17 cellular contexts compared by ENCODE assay signal in the genomic region with DNA sequence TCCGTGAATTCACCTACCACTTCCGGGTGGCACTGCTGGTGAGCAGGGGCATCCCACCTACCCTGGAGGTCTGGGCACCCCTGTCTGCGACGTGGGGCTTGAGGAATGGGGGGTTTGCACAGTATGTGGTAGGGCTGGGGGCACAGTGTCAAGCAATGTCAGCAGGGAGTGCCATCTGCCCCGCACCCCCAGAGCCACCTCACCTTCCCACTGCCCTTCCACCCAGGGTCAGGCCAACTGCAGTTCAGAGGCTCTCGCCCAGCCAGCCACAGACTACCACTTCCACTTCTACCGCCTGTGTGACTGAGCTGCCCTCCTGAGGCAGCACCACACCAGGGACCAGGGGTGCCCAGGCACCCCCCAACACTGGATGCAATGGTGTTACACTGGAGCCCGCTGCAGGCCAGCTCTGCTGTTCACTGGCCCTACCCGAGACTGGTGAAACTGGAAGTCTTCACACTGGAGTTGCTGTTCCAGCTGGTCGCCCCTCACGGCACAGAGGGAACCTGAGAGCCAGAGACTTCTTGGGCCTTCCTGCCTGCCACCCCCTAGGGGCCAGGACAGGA. TPM values are rescaled to one million over a fixed set of nuclear protein-coding genes. Genes with fewer than 3 reads are reported as not detected.
A peak's percentile ranks its signal among the peaks of the same experiment; 100 is the strongest.
DNase-seq lines count a peak whose midpoint lies in the region; ATAC-seq, FAIRE-seq and TF ChIP-seq lines count a peak whose summit lies in the region.
"Had no signal": no experiment of that assay in that cellular context is flagged by ENCODE, and none has a peak within 500 bp of the region (broad histone marks: within the 10 kb centered on the region; RNA-seq: fewer than 3 reads in every experiment).

No MANE protein-coding gene starts in this region.

- in situ Hi-C loops in HepG2 (cut with HindIII; ENCODE audit: extremely low pct_ligation_motif_present, low pct_unique_long_range_greater_than_20kb), result no loop called here

- no peaks in the 10 kb centered on the region for H3K79me2 ChIP-seq in HepG2 (ENCODE audit: insufficient read depth, low read length)

- intact Hi-C loops in HepG2 (cut with micrococcal nuclease; ENCODE audit: unreplicated experiment) (no loop called here), right lobe of liver (cut with DNase I) (no loop called here), thyroid gland (cut with DNase I) (no loop called here)

- no peak for DNase-seq in HepG2 (ENCODE audit: low spot score)
- no peak for DNase-seq in right lobe of liver
- DNase-seq in kidney epithelial cell (ENCODE audit: low read depth), result no peak
- peak; percentile 69 to 74 for DNase-seq in thyroid gland
- DNase-seq: 8988T, activated gamma-delta T cell treated with Interleukin-2 at 50 U/mL for 16 hours, DMS53, KG1, left ventricle myocardium superior, NCI-H1092, NCI-H2081 treated with DMSO at 0.1 percent for 48 hours, NCI-H526, T-helper 9 cell had no signal

- no peak for TF ChIP-seq RAD21 in HepG2 (CRISPR knock-in tag; IDR thresholded peaks at IDR 0.05)

- FAIRE-seq in HepG2 (lab: Jason Lieb, UNC), result no peak
- FAIRE-seq: urothelium cell line had no signal

- no peaks in the 10 kb centered on the region for H4K20me1 ChIP-seq in HepG2 (ENCODE audit: insufficient read depth, low read length)

- CTCF ChIA-PET in HepG2 (lab: Yijun Ruan, JAX; ENCODE audit: low intra/inter-chr PET ratio, low total read pairs), result no interaction called here

- no peak overlapping the region for H3K4me3 ChIP-seq in HepG2 (replicated peaks in 1 of 3; ENCODE audit: insufficient read depth in 1 of 3, low read depth in 2 of 3, low read length in 3 of 3)
- H3K4me3 ChIP-seq in right lobe of liver, result no peak overlapping the region
- no peak overlapping the region for H3K4me3 ChIP-seq in kidney epithelial cell (ENCODE audit: low read depth, low read length)
- H3K4me3 ChIP-seq in thyroid gland (replicated peaks in 1 of 3), result no peak overlapping the region

- no peak for TF ChIP-seq CTCF in HepG2 (CRISPR knock-in tag; IDR thresholded peaks at IDR 0.05)
- no peak for TF ChIP-seq CTCF in right lobe of liver (IDR thresholded peaks at IDR 0.05)
- peak; percentile 16 for TF ChIP-seq CTCF in kidney epithelial cell (IDR thresholded peaks at IDR 0.05; ENCODE audit: insufficient read depth, low read length, poor library complexity, severe bottlenecking)
- TF ChIP-seq CTCF in thyroid gland (IDR thresholded peaks at IDR 0.05), result peak in 2 of 6 experiments; percentile 16 to 21

- ATAC-seq in HepG2 (no peak), right lobe of liver (no peak), HG03378 (IDR thresholded peaks at IDR 0.05; ENCODE audit: unreplicated experiment) (no peak), GM21447 (IDR thresholded peaks at IDR 0.05; ENCODE audit: unreplicated experiment) (no peak)
- ATAC-seq: left ventricle myocardium superior had no signal

- no peak overlapping the region for H3K9ac ChIP-seq in HepG2 (ENCODE audit: insufficient read depth, low read depth, low read length)

- TF ChIP-seq POLR2A in HepG2 (IDR thresholded peaks at IDR 0.05; ENCODE audit: insufficient read depth in 1 of 2, low read depth in 2 of 2, low read length in 2 of 2) (no peak), right lobe of liver (IDR thresholded peaks at IDR 0.05) (no peak), thyroid gland (IDR thresholded peaks at IDR 0.05) (no peak)

- H2AFZ ChIP-seq in HepG2 (ENCODE audit: low read length), result no peak overlapping the region

- H3K36me3 ChIP-seq in HepG2 (replicated peaks in 1 of 2; ENCODE audit: control insufficient read depth in 1 of 2, insufficient read depth in 2 of 2, low read length in 2 of 2) (peaks cover 29 to 79% of the 10 kb centered on the region in 2 experiments), right lobe of liver (peaks cover 0 to 43% (median 15%) of the 10 kb centered on the region in 4 donors), kidney epithelial cell (ENCODE audit: control insufficient read depth, insufficient read depth, low read length) (peaks cover 9% of the 10 kb centered on the region), thyroid gland (peaks cover 37 to 41% of the 10 kb centered on the region in 2 donors)

- no peak overlapping the region for H3K27ac ChIP-seq in HepG2 (ENCODE audit: extremely low read length, insufficient read depth, low read length)
- no peak overlapping the region for H3K27ac ChIP-seq in right lobe of liver
- H3K27ac ChIP-seq in thyroid gland, result peak overlapping the region in 1 of 3 donors; percentile 41

- no TSS peak for BruUV-seq in HepG2 (replicated peaks; lab: Mats Ljungman, UMichigan)

- H3K27me3 ChIP-seq in HepG2 (ENCODE audit: control insufficient read depth in 1 of 2, insufficient read depth in 2 of 2, low read length in 2 of 2) (no peaks in the 10 kb centered on the region), right lobe of liver (no peaks in the 10 kb centered on the region), kidney epithelial cell (ENCODE audit: control insufficient read depth, insufficient read depth, low read length) (no peaks in the 10 kb centered on the region), thyroid gland (no peaks in the 10 kb centered on the region)

- H3K9me3 ChIP-seq in HepG2 (ENCODE audit: low read length) (no peaks in the 10 kb centered on the region), right lobe of liver (no peaks in the 10 kb centered on the region), thyroid gland (no peaks in the 10 kb centered on the region)

- WGBS in HepG2 (ENCODE audit: low lambda C conversion rate), result 97% methylated on average over 9 of the region's 11 CpGs
- 86% methylated on average over 8 of the region's 11 CpGs for WGBS in right lobe of liver (ENCODE audit: insufficient coverage, low coverage, low lambda C conversion rate, missing lambda C conversion rate)
- 70 to 87% methylated on average over 7 of the region's 11 CpGs for WGBS in thyroid gland, 2 donors

- POLR2A ChIA-PET in HepG2 (lab: Yijun Ruan, JAX), result interaction anchor here (1.1 kb wide), 1 partner anchor 29 kb away, joined by 3 read pairs; no protein-coding TSS in a partner anchor

- H3K4me1 ChIP-seq in HepG2 (ENCODE audit: insufficient read depth, low read length), result peaks cover 9% of the 10 kb centered on the region
- H3K4me1 ChIP-seq in right lobe of liver, result no peaks in the 10 kb centered on the region
- peaks cover 0 to under 1% of the 10 kb centered on the region in 2 donors for H3K4me1 ChIP-seq in thyroid gland

- no peak overlapping the region for H3K4me2 ChIP-seq in HepG2 (ENCODE audit: low read depth, low read length)

- TF ChIP-seq EP300 in HepG2 (IDR thresholded peaks at IDR 0.05; ENCODE audit: low read depth in 2 of 2, low read length in 2 of 2) (no peak), HepG2 (CRISPR knock-in tag; IDR thresholded peaks at IDR 0.05; ENCODE audit: borderline replicate concordance) (no peak)

RNA-seq across cellular contexts. Expression of gene TMEM258, which starts 6.5 kb away (rescaled TPM):
- total RNA-seq in HepG2 (2016; rRNA removed; fragmentation: Illumina TruSeq; extraction: Trizol) (164 and 175 TPM in 2 replicates), right lobe of liver (10 to 100 TPM; 31.6 to 74.5 (median 55.3) TPM), kidney epithelial cell (75.8 and 135 TPM in 2 replicates), thyroid gland (10 to 100 TPM; 28.0 to 57.9 (median 48.1) TPM)
- total RNA-seq in HepG2 (2016; cell fraction: cytosol; rRNA removed; fragmentation: Illumina TruSeq; extraction: Trizol; ENCODE audit: low read depth), result 124 and 186 TPM in 2 replicates
- 157 and 180 TPM in 2 replicates for total RNA-seq in HepG2 (2016; cell fraction: insoluble cytoplasmic fraction; rRNA removed; fragmentation: Illumina TruSeq; extraction: Trizol)
- total RNA-seq in HepG2 (2016; cell fraction: membrane; rRNA removed; fragmentation: Illumina TruSeq; extraction: Trizol), result 166 and 206 TPM in 2 replicates
- total RNA-seq in HepG2 (2016; cell fraction: nucleus; rRNA removed; fragmentation: Illumina TruSeq; extraction: Trizol), result 83.5 and 96.3 TPM in 2 replicates
- polyA plus RNA-seq in HepG2 (2011; rRNA removed), result 363 and 424 TPM in 2 replicates
- polyA plus RNA-seq in HepG2 (2011; cell fraction: cytosol; rRNA removed), result 333 and 381 TPM in 2 replicates
- 70.6 and 77.2 TPM in 2 replicates for polyA plus RNA-seq in HepG2 (2011; cell fraction: nucleus; rRNA removed)
- 225 and 301 TPM in 2 replicates for polyA plus RNA-seq in HepG2 (2012)
- 181 and 226 TPM in 2 replicates for polyA plus RNA-seq in HepG2 (2016; cell fraction: cytosol; fragmentation: Illumina TruSeq; extraction: Trizol; ENCODE audit: low read depth)
- 187 and 188 TPM in 2 replicates for polyA plus RNA-seq in HepG2 (2016; cell fraction: insoluble cytoplasmic fraction; fragmentation: Illumina TruSeq; extraction: Trizol; ENCODE audit: low read depth)
- 185 and 215 TPM in 2 replicates for polyA plus RNA-seq in HepG2 (2016; cell fraction: membrane; fragmentation: Illumina TruSeq; extraction: Trizol; ENCODE audit: low read depth)
- polyA plus RNA-seq in HepG2 (2016; cell fraction: nucleus; fragmentation: Illumina TruSeq; extraction: Trizol; ENCODE audit: insufficient read depth, low read depth), result 173 and 175 TPM in 2 replicates
- polyA minus RNA-seq in HepG2 (2011; rRNA and poly(A)+ RNA removed; ENCODE audit: low replicate concordance), result 153 and 413 TPM in 2 replicates
- 79.2 and 82.2 TPM in 2 replicates for polyA minus RNA-seq in HepG2 (2011; cell fraction: cytosol; rRNA and poly(A)+ RNA removed)
- 54.3 and 55.7 TPM in 2 replicates for polyA minus RNA-seq in HepG2 (2011; cell fraction: nucleus; rRNA and poly(A)+ RNA removed)

RNA-seq across cellular contexts. Expression of gene FEN1, which starts 6.8 kb away (rescaled TPM):
- total RNA-seq in HepG2 (2016; rRNA removed; fragmentation: Illumina TruSeq; extraction: Trizol) (102 and 116 TPM in 2 replicates), right lobe of liver (10 to 100 TPM in 2 of 6 experiments, 1 to 10 TPM in 4; 4.0 to 13.3 (median 5.4) TPM), kidney epithelial cell (31.3 and 32.9 TPM in 2 replicates), thyroid gland (1 to 10 TPM; 4.1 to 6.3 (median 5.2) TPM)
- total RNA-seq in HepG2 (2016; cell fraction: cytosol; rRNA removed; fragmentation: Illumina TruSeq; extraction: Trizol; ENCODE audit: low read depth), result 9.9 and 12.9 TPM in 2 replicates
- 103 and 117 TPM in 2 replicates for total RNA-seq in HepG2 (2016; cell fraction: insoluble cytoplasmic fraction; rRNA removed; fragmentation: Illumina TruSeq; extraction: Trizol)
- total RNA-seq in HepG2 (2016; cell fraction: membrane; rRNA removed; fragmentation: Illumina TruSeq; extraction: Trizol), result 25.3 and 31.0 TPM in 2 replicates
- 47.5 and 54.1 TPM in 2 replicates for total RNA-seq in HepG2 (2016; cell fraction: nucleus; rRNA removed; fragmentation: Illumina TruSeq; extraction: Trizol)
- polyA plus RNA-seq in HepG2 (2011; rRNA removed), result 10.9 and 12.4 TPM in 2 replicates
- 11.9 and 14.6 TPM in 2 replicates for polyA plus RNA-seq in HepG2 (2011; cell fraction: cytosol; rRNA removed)
- 4.0 and 5.3 TPM in 2 replicates for polyA plus RNA-seq in HepG2 (2011; cell fraction: nucleus; rRNA removed)
- polyA plus RNA-seq in HepG2 (2012), result 11.2 and 20.0 TPM in 2 replicates
- polyA plus RNA-seq in HepG2 (2016; cell fraction: cytosol; fragmentation: Illumina TruSeq; extraction: Trizol; ENCODE audit: low read depth), result 5.2 and 7.1 TPM in 2 replicates
- polyA plus RNA-seq in HepG2 (2016; cell fraction: insoluble cytoplasmic fraction; fragmentation: Illumina TruSeq; extraction: Trizol; ENCODE audit: low read depth), result 94.2 and 98.7 TPM in 2 replicates
- 12.2 and 15.7 TPM in 2 replicates for polyA plus RNA-seq in HepG2 (2016; cell fraction: membrane; fragmentation: Illumina TruSeq; extraction: Trizol; ENCODE audit: low read depth)
- polyA plus RNA-seq in HepG2 (2016; cell fraction: nucleus; fragmentation: Illumina TruSeq; extraction: Trizol; ENCODE audit: insufficient read depth, low read depth), result 60.2 and 63.1 TPM in 2 replicates
- 25.3 and 218 TPM in 2 replicates for polyA minus RNA-seq in HepG2 (2011; rRNA and poly(A)+ RNA removed; ENCODE audit: low replicate concordance)
- polyA minus RNA-seq in HepG2 (2011; cell fraction: cytosol; rRNA and poly(A)+ RNA removed), result 7.6 and 10.2 TPM in 2 replicates
- 10.8 and 11.8 TPM in 2 replicates for polyA minus RNA-seq in HepG2 (2011; cell fraction: nucleus; rRNA and poly(A)+ RNA removed)

RNA-seq across cellular contexts. Expression of gene FADS1, which starts 30.9 kb away (rescaled TPM):
- total RNA-seq in HepG2 (2016; rRNA removed; fragmentation: Illumina TruSeq; extraction: Trizol), result 65.8 and 108 TPM in 2 replicates
- total RNA-seq in HepG2 (2016; cell fraction: cytosol; rRNA removed; fragmentation: Illumina TruSeq; extraction: Trizol; ENCODE audit: low read depth), result 28.4 and 32.7 TPM in 2 replicates
- total RNA-seq in HepG2 (2016; cell fraction: insoluble cytoplasmic fraction; rRNA removed; fragmentation: Illumina TruSeq; extraction: Trizol), result 63.3 and 108 TPM in 2 replicates
- total RNA-seq in HepG2 (2016; cell fraction: membrane; rRNA removed; fragmentation: Illumina TruSeq; extraction: Trizol), result 64.5 and 65.2 TPM in 2 replicates
- total RNA-seq in HepG2 (2016; cell fraction: nucleus; rRNA removed; fragmentation: Illumina TruSeq; extraction: Trizol), result 91.8 and 110 TPM in 2 replicates
- 91.8 and 98.4 TPM in 2 replicates for polyA plus RNA-seq in HepG2 (2011; rRNA removed)
- 80.8 and 110 TPM in 2 replicates for polyA plus RNA-seq in HepG2 (2011; cell fraction: cytosol; rRNA removed)
- 56.1 and 66.5 TPM in 2 replicates for polyA plus RNA-seq in HepG2 (2011; cell fraction: nucleus; rRNA removed)
- polyA plus RNA-seq in HepG2 (2012), result 70.6 and 81.6 TPM in 2 replicates
- 18.4 and 22.5 TPM in 2 replicates for polyA plus RNA-seq in HepG2 (2016; cell fraction: cytosol; fragmentation: Illumina TruSeq; extraction: Trizol; ENCODE audit: low read depth)
- polyA plus RNA-seq in HepG2 (2016; cell fraction: insoluble cytoplasmic fraction; fragmentation: Illumina TruSeq; extraction: Trizol; ENCODE audit: low read depth), result 56.1 and 57.8 TPM in 2 replicates
- 34.4 and 36.5 TPM in 2 replicates for polyA plus RNA-seq in HepG2 (2016; cell fraction: membrane; fragmentation: Illumina TruSeq; extraction: Trizol; ENCODE audit: low read depth)
- polyA plus RNA-seq in HepG2 (2016; cell fraction: nucleus; fragmentation: Illumina TruSeq; extraction: Trizol; ENCODE audit: insufficient read depth, low read depth), result 134 TPM in 2 replicates
- 305 and 789 TPM in 2 replicates for polyA minus RNA-seq in HepG2 (2011; rRNA and poly(A)+ RNA removed; ENCODE audit: low replicate concordance)
- polyA minus RNA-seq in HepG2 (2011; cell fraction: cytosol; rRNA and poly(A)+ RNA removed), result 108 and 118 TPM in 2 replicates
- polyA minus RNA-seq in HepG2 (2011; cell fraction: nucleus; rRNA and poly(A)+ RNA removed), result 63.0 and 82.7 TPM in 2 replicates
- 10 to 100 TPM; 18.3 to 87.6 (median 34.8) TPM for total RNA-seq in right lobe of liver
- 94.5 and 96.3 TPM in 2 replicates for total RNA-seq in kidney epithelial cell
- total RNA-seq in thyroid gland, result 10 to 100 TPM in 3 of 4 donors, 1 to 10 TPM in 1; 6.8 to 17.3 (median 13.9) TPM
- total RNA-seq: OCI-LY7 had no signal

RNA-seq across cellular contexts. Expression of gene MYRF, which starts 33.5 kb away (rescaled TPM):
- 7.9 and 10.2 TPM in 2 replicates for total RNA-seq in HepG2 (2016; rRNA removed; fragmentation: Illumina TruSeq; extraction: Trizol)
- 6.6 and 7.4 TPM in 2 replicates for total RNA-seq in HepG2 (2016; cell fraction: cytosol; rRNA removed; fragmentation: Illumina TruSeq; extraction: Trizol; ENCODE audit: low read depth)
- total RNA-seq in HepG2 (2016; cell fraction: insoluble cytoplasmic fraction; rRNA removed; fragmentation: Illumina TruSeq; extraction: Trizol), result 6.8 and 10.3 TPM in 2 replicates
- total RNA-seq in HepG2 (2016; cell fraction: membrane; rRNA removed; fragmentation: Illumina TruSeq; extraction: Trizol), result 8.2 and 8.5 TPM in 2 replicates
- 16.7 and 20.6 TPM in 2 replicates for total RNA-seq in HepG2 (2016; cell fraction: nucleus; rRNA removed; fragmentation: Illumina TruSeq; extraction: Trizol)
- polyA plus RNA-seq in HepG2 (2011; rRNA removed), result 25.9 and 33.2 TPM in 2 replicates
- polyA plus RNA-seq in HepG2 (2011; cell fraction: cytosol; rRNA removed), result 17.4 and 19.1 TPM in 2 replicates
- 140 and 154 TPM in 2 replicates for polyA plus RNA-seq in HepG2 (2011; cell fraction: nucleus; rRNA removed)
- 27.5 and 41.4 TPM in 2 replicates for polyA plus RNA-seq in HepG2 (2012)
- 1.8 and 2.1 TPM in 2 replicates for polyA plus RNA-seq in HepG2 (2016; cell fraction: cytosol; fragmentation: Illumina TruSeq; extraction: Trizol; ENCODE audit: low read depth)
- polyA plus RNA-seq in HepG2 (2016; cell fraction: insoluble cytoplasmic fraction; fragmentation: Illumina TruSeq; extraction: Trizol; ENCODE audit: low read depth), result 12.8 and 17.2 TPM in 2 replicates
- 5.7 and 6.2 TPM in 2 replicates for polyA plus RNA-seq in HepG2 (2016; cell fraction: membrane; fragmentation: Illumina TruSeq; extraction: Trizol; ENCODE audit: low read depth)
- 69.8 and 76.1 TPM in 2 replicates for polyA plus RNA-seq in HepG2 (2016; cell fraction: nucleus; fragmentation: Illumina TruSeq; extraction: Trizol; ENCODE audit: insufficient read depth, low read depth)
- 2.9 and 52.2 TPM in 2 replicates for polyA minus RNA-seq in HepG2 (2011; rRNA and poly(A)+ RNA removed; ENCODE audit: low replicate concordance)
- polyA minus RNA-seq in HepG2 (2011; cell fraction: cytosol; rRNA and poly(A)+ RNA removed), result 27.3 and 36.7 TPM in 2 replicates
- polyA minus RNA-seq in HepG2 (2011; cell fraction: nucleus; rRNA and poly(A)+ RNA removed), result 39.0 and 39.4 TPM in 2 replicates
- total RNA-seq in right lobe of liver, result 10 to 100 TPM in 5 of 6 experiments, 1 to 10 TPM in 1; 7.6 to 16.4 (median 11.6) TPM
- total RNA-seq in kidney epithelial cell, result 13.7 and 16.6 TPM in 2 replicates
- under 1 TPM in 3 of 4 donors, not detected in 1; 0.11 to 0.83 (median 0.27) TPM for total RNA-seq in thyroid gland

RNA-seq across cellular contexts. Expression of gene FADS2, which starts 42.2 kb away (rescaled TPM):
- total RNA-seq in HepG2 (2016; rRNA removed; fragmentation: Illumina TruSeq; extraction: Trizol) (54.7 and 124 TPM in 2 replicates), right lobe of liver (100 to 1,000 TPM in 4 of 6 experiments, 1 to 10 TPM in 2; 4.2 to 166 (median 110) TPM), kidney epithelial cell (222 and 235 TPM in 2 replicates), thyroid gland (1 to 10 TPM; 2.8 to 9.3 (median 7.0) TPM)
- 17.6 and 17.8 TPM in 2 replicates for total RNA-seq in HepG2 (2016; cell fraction: cytosol; rRNA removed; fragmentation: Illumina TruSeq; extraction: Trizol; ENCODE audit: low read depth)
- total RNA-seq in HepG2 (2016; cell fraction: insoluble cytoplasmic fraction; rRNA removed; fragmentation: Illumina TruSeq; extraction: Trizol), result 51.3 and 120 TPM in 2 replicates
- total RNA-seq in HepG2 (2016; cell fraction: membrane; rRNA removed; fragmentation: Illumina TruSeq; extraction: Trizol), result 42.1 and 45.1 TPM in 2 replicates
- 103 and 115 TPM in 2 replicates for total RNA-seq in HepG2 (2016; cell fraction: nucleus; rRNA removed; fragmentation: Illumina TruSeq; extraction: Trizol)
- 90.1 and 125 TPM in 2 replicates for polyA plus RNA-seq in HepG2 (2011; rRNA removed)
- polyA plus RNA-seq in HepG2 (2011; cell fraction: cytosol; rRNA removed), result 66.9 and 93.5 TPM in 2 replicates
- 77.8 and 97.6 TPM in 2 replicates for polyA plus RNA-seq in HepG2 (2011; cell fraction: nucleus; rRNA removed)
- polyA plus RNA-seq in HepG2 (2012), result 111 and 112 TPM in 2 replicates
- polyA plus RNA-seq in HepG2 (2016; cell fraction: cytosol; fragmentation: Illumina TruSeq; extraction: Trizol; ENCODE audit: low read depth), result 16.3 and 18.5 TPM in 2 replicates
- 43.7 and 53.6 TPM in 2 replicates for polyA plus RNA-seq in HepG2 (2016; cell fraction: insoluble cytoplasmic fraction; fragmentation: Illumina TruSeq; extraction: Trizol; ENCODE audit: low read depth)
- polyA plus RNA-seq in HepG2 (2016; cell fraction: membrane; fragmentation: Illumina TruSeq; extraction: Trizol; ENCODE audit: low read depth), result 27.1 and 32.3 TPM in 2 replicates
- 153 and 164 TPM in 2 replicates for polyA plus RNA-seq in HepG2 (2016; cell fraction: nucleus; fragmentation: Illumina TruSeq; extraction: Trizol; ENCODE audit: insufficient read depth, low read depth)
- 240 and 324 TPM in 2 replicates for polyA minus RNA-seq in HepG2 (2011; rRNA and poly(A)+ RNA removed; ENCODE audit: low replicate concordance)
- 65.5 and 71.3 TPM in 2 replicates for polyA minus RNA-seq in HepG2 (2011; cell fraction: cytosol; rRNA and poly(A)+ RNA removed)
- polyA minus RNA-seq in HepG2 (2011; cell fraction: nucleus; rRNA and poly(A)+ RNA removed), result 23.2 and 36.6 TPM in 2 replicates

Comparison
In these comparisons a context has a peak if more than half of its experiments do, and no peak if none do; other contexts are left out.
1. DNase-seq: peak in thyroid gland (2 of 2); none in HepG2 (single experiment), right lobe of liver (0 of 3) and kidney epithelial cell (single experiment).